ENCODE assay signal across 12 cellular contexts in the genomic region with DNA sequence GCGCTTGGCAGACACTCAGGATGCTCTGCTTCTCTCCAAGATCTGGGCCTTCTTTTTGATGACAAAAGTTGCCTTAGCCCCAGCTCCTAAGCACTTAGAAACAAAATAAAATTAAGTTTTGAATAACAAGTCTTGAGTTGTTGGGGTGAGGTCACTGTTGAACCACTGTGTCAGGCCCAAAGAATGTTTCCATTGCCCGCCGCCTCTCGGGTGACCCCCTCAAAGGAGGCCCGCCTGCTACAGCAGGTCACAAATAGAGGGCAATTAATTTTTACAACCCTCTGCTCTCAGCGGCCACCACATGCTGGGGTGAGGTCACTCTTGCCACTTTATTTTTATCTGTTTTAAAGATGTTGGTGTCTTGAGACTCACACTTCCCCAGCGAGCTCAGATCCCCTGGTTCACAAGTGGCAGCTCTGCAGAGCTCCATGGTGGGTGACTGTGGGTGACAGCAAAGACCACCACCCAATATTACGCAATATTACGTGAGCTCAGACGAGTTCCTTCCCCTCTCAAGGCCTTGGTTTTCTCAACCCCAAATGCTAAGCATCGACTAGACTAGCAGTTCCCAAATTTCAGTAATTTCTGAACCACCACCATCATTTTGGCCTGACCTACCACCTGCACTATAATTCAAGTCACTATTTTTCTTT.
DNase-seq lines count a peak whose midpoint lies in the region; ATAC-seq lines count a peak whose summit lies in the region.
"Had no signal": no experiment of that assay in that cellular context is flagged by ENCODE, and none has a peak within 500 bp of the region (broad histone marks: within the 10 kb centered on the region; RNA-seq: fewer than 3 reads in every experiment).

No MANE protein-coding gene starts in this region.

- H3K4me1 ChIP-seq in GM23248 (ENCODE audit: insufficient read depth) (peaks cover 5% of the 10 kb centered on the region; the same call in 1 of the 2 replicates), HAP-1 (no peaks in the 10 kb centered on the region)

- no peak overlapping the region for H3K9ac ChIP-seq in GM23248

- no peaks in the 10 kb centered on the region for H3F3A ChIP-seq in GM23248 (ENCODE audit: insufficient read depth)

- no peaks in the 10 kb centered on the region for H4K20me1 ChIP-seq in GM23248 (ENCODE audit: insufficient read depth)

- H3K4me2 ChIP-seq in GM23248 (ENCODE audit: unreplicated experiment): no peak overlapping the region

- H3K4me3 ChIP-seq in GM23248 (no peak overlapping the region), HAP-1 (no peak overlapping the region)
- H3K4me3 ChIP-seq: dorsolateral prefrontal cortex had no signal

- WGBS in GM23248 (ENCODE audit: low coverage in 1 of 2, low lambda C conversion rate in 2 of 2, missing lambda C conversion rate in 2 of 2), 2 experiments: 49 to 51% methylated on average over 11 of the region's 11 CpGs

- H3K9me2 ChIP-seq in GM23248 (ENCODE audit: insufficient read depth): no peaks in the 10 kb centered on the region

- H3K27me3 ChIP-seq in GM23248 (replicated peaks; ENCODE audit: insufficient read depth): no peaks in the 10 kb centered on the region
- H3K27me3 ChIP-seq in HAP-1 (ENCODE audit: low read depth): no peaks in the 10 kb centered on the region

- ATAC-seq in HG03520 (IDR thresholded peaks at IDR 0.05; ENCODE audit: unreplicated experiment): no peak

- DNase-seq in GM23248: peak; percentile 81
- peak; percentile 93 for DNase-seq in T1000 (lab: John Stamatoyannopoulos, UW)
- DNase-seq in kidney tubule cell (ENCODE audit: low spot score): peak; percentile 65
- DNase-seq in ureter (ENCODE audit: low spot score): peak; percentile 59
- DNase-seq in putamen (ENCODE audit: low spot score): no peak
- DNase-seq in HAP-1 (ENCODE audit: low spot score in 2 of 2): no peak
- DNase-seq: CD4-positive, alpha-beta memory T cell; dorsolateral prefrontal cortex; NCI-H187 treated with DMSO at 0.1 percent for 48 hours; NCI-H524 treated with DMSO at 0.1 percent for 48 hours; stimulated activated naive CD4-positive, alpha-beta T cell had no signal

- H3K79me2 ChIP-seq in GM23248 (ENCODE audit: insufficient read depth): no peaks in the 10 kb centered on the region

- in situ Hi-C loops in GM23248 (cut with MboI) (no loop called here), HAP-1 (cut with MboI; ENCODE audit: low sequenced_read_pairs) (no loop called here)

- H3K36me3 ChIP-seq in GM23248 (ENCODE audit: low read depth) (no peaks in the 10 kb centered on the region), HAP-1 (replicated peaks) (no peaks in the 10 kb centered on the region)

- no peak overlapping the region for H3K27ac ChIP-seq in GM23248
- H3K27ac ChIP-seq: dorsolateral prefrontal cortex had no signal

- no peak overlapping the region for H2AFZ ChIP-seq in GM23248

- no peaks in the 10 kb centered on the region for H3K9me3 ChIP-seq in GM23248 (ENCODE audit: low read depth)
- H3K9me3 ChIP-seq in HAP-1: no peaks in the 10 kb centered on the region

Comparison
In these comparisons a context has a peak if more than half of its experiments do, and no peak if none do; other contexts are left out.
1. DNase-seq: peak in GM23248 (single experiment), T1000 (single experiment), kidney tubule cell (single experiment) and ureter (single experiment); none in putamen (single experiment) and HAP-1 (0 of 2).